In the genomic region with DNA sequence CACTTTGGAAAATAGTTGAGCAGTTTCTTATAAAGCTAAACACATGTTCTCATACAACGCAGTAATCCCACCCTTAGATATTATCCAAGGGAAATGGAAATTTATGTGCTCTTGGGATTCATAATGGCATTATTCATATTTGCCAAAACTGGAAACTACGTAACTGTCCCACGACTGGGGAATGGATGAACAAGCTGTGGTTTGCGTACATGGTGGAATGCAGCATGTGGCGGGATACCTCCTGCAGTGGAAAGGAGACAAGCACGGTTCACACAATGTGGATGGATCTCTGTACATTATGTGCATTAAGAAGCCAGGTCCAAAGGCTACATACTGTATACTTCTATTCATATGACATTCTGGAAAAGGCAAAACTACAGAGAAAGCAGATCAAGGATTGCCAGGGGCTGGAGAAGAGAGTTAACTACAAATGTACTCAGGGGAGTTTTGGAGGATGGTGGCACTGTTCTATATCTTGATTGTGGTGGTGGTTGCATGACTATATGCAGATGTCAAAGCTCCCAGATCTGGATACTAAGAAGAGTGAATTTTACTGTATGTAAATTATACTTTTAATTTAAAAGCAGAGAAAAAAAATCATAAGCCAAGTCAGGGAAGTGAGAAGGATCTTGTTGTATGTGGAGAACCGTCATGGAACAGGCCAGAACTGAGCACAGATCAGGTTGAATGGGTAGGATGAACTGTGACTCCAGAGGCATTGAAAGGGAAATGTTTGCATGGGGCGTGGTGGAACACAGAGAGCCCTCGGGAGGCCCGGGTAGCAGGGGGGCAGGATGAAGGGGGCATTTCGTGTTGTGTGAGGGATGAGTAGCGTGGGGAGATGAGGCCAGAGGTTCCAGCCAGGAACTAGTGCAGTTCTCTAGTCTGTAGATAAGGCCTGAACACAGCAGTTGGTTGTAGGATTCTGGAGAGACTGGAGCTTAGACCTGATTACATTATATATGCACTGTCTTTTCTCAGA, we compare ENCODE assay signal across 13 cellular contexts.
DNase-seq lines count a peak whose midpoint lies in the region; ATAC-seq and TF ChIP-seq lines count a peak whose summit lies in the region.
"Had no signal": no experiment of that assay in that cellular context is flagged by ENCODE, and none has a peak within 500 bp of the region (broad histone marks: within the 10 kb centered on the region; RNA-seq: fewer than 3 reads in every experiment).

No MANE protein-coding gene starts in this region.

- H3K9me3 ChIP-seq in MM.1S (replicated peaks; ENCODE audit: insufficient read depth, low read length): no peaks in the 10 kb centered on the region
- H3K9me3 ChIP-seq: thoracic aorta had no signal

- H3K4me2 ChIP-seq in MM.1S (ENCODE audit: low read depth, low read length): no peak overlapping the region

- peak; percentile 85 for DNase-seq in DMS153 (lab: John Stamatoyannopoulos, UW)
- peak; percentile 79 for DNase-seq in NCI-H748 (lab: John Stamatoyannopoulos, UW; ENCODE audit: unreplicated experiment)
- DNase-seq in dermis microvascular lymphatic vessel endothelial cell (ENCODE audit: low read depth in 2 of 2): peak; percentile 13 to 68
- DNase-seq in posterior vena cava (ENCODE audit: low spot score): peak; percentile 68
- no peak for DNase-seq in HCEC 1CT
- DNase-seq in MM.1S: no peak
- DNase-seq: activated CD8-positive, alpha-beta memory T cell treated with anti-CD3 and anti-CD28 coated beads, Interleukin-2, amount 50 U/mL, for 48 hours; central memory CD4-positive, alpha-beta T cell; naive thymus-derived CD8-positive, alpha-beta T cell; stimulated activated CD4-positive, alpha-beta T cell treated with anti-CD3 and anti-CD28 coated beads, Interleukin-1b, Interleukin-23, amount 100 ng/mL, for 48 hours had no signal

- H3K36me3 ChIP-seq in MM.1S (replicated peaks; ENCODE audit: insufficient read depth, low read length): no peaks in the 10 kb centered on the region
- H3K36me3 ChIP-seq: thoracic aorta had no signal

- no peak overlapping the region for H2AFZ ChIP-seq in MM.1S (ENCODE audit: low read length)

- H3K9me2 ChIP-seq in MM.1S (replicated peaks; ENCODE audit: insufficient read depth, low read length): no peaks in the 10 kb centered on the region

- H3K4me3 ChIP-seq in MM.1S (ENCODE audit: low read length): no peak overlapping the region
- H3K4me3 ChIP-seq: thoracic aorta had no signal

- peaks cover 97% of the 10 kb centered on the region for H3K79me2 ChIP-seq in MM.1S (ENCODE audit: low read length)

- intact Hi-C loops in posterior vena cava (cut with DNase I): no loop called here

- TF ChIP-seq CTCF in MM.1S (IDR thresholded peaks at IDR 0.05; ENCODE audit: low read length): no peak

- H3F3A ChIP-seq in MM.1S (ENCODE audit: insufficient read depth, low read length): no peaks in the 10 kb centered on the region

- H3K27me3 ChIP-seq in MM.1S (replicated peaks; ENCODE audit: insufficient read depth, low read length): no peaks in the 10 kb centered on the region

- H3K27ac ChIP-seq in MM.1S (ENCODE audit: low read length): no peak overlapping the region
- H3K27ac ChIP-seq: thoracic aorta had no signal

- no peaks in the 10 kb centered on the region for H4K20me1 ChIP-seq in MM.1S (ENCODE audit: insufficient read depth, low read length)

- no peak overlapping the region for H3K9ac ChIP-seq in MM.1S (ENCODE audit: low read length)

- no peaks in the 10 kb centered on the region for H3K4me1 ChIP-seq in MM.1S (ENCODE audit: low read length)

- ATAC-seq in GM18498 (IDR thresholded peaks at IDR 0.05; ENCODE audit: unreplicated experiment) (no peak), HG03045 (IDR thresholded peaks at IDR 0.05; ENCODE audit: unreplicated experiment) (no peak)
- ATAC-seq: naive thymus-derived CD8-positive, alpha-beta T cell had no signal

Comparison
In these comparisons a context has a peak if more than half of its experiments do, and no peak if none do; other contexts are left out.
1. DNase-seq: peak in DMS153 (single experiment), NCI-H748 (single experiment), dermis microvascular lymphatic vessel endothelial cell (2 of 2) and posterior vena cava (single experiment); none in HCEC 1CT (single experiment) and MM.1S (single experiment).